9 cellular contexts compared by ENCODE assay signal in genomic region chr3:47522082-47522987, GRCh38. TPM values are rescaled to one million over a fixed set of nuclear protein-coding genes. Genes with fewer than 3 reads are reported as not detected.
DNase-seq lines count a peak whose midpoint lies in the region; ATAC-seq, FAIRE-seq and TF ChIP-seq lines count a peak whose summit lies in the region.
"Had no signal": no experiment of that assay in that cellular context is flagged by ENCODE, and none has a peak within 500 bp of the region (broad histone marks: within the 10 kb centered on the region; RNA-seq: fewer than 3 reads in every experiment).

No MANE protein-coding gene starts in this region.

- TF ChIP-seq POLR2A in HCT116 (IDR thresholded peaks at IDR 0.05; ENCODE audit: borderline replicate concordance, extremely low read depth, insufficient read depth, insufficient read length) (no peak), gastrocnemius medialis (IDR thresholded peaks at IDR 0.05) (no peak)

- in situ Hi-C loops in gastrocnemius medialis (cut with MboI; ENCODE audit: low sequenced_read_pairs in 4 of 4): loop anchor here in 2 of 4 donors (5.0 kb wide), 2 partner anchors 265 to 270 kb away; no protein-coding TSS in a partner anchor

- no peak overlapping the region for H3K27ac ChIP-seq in HCT116 (ENCODE audit: low read depth, low read length)
- no peak overlapping the region for H3K27ac ChIP-seq in astrocyte (ENCODE audit: low read depth, low read length)
- H3K27ac ChIP-seq in hepatocyte: no peak overlapping the region
- no peak overlapping the region for H3K27ac ChIP-seq in gastrocnemius medialis

- 38% methylated on average over 15 of the region's 15 CpGs for WGBS in hepatocyte (ENCODE audit: low lambda C conversion rate, missing lambda C conversion rate)

- no TSS peak for BruUV-seq in Calu3 (replicated peaks; lab: Mats Ljungman, UMichigan)
- BruUV-seq in HCT116 (replicated peaks; lab: Mats Ljungman, UMichigan): no TSS peak

- no peaks in the 10 kb centered on the region for H3K36me3 Mint-ChIP-seq in Calu3 (ENCODE audit: insufficient read depth, unreplicated experiment)
- no peaks in the 10 kb centered on the region for H3K36me3 Mint-ChIP-seq in T-helper 2 cell treated with Interferon-gamma antibody and Interleukin-4, amounts not matched to agents 5 μg/mL and 100 μg/mL, for 36 hours (ENCODE audit: low read depth)
- peaks cover 1% of the 10 kb centered on the region for H3K36me3 Mint-ChIP-seq in astrocyte (ENCODE audit: low read depth, unreplicated experiment)

- H4K20me1 ChIP-seq in HCT116 (ENCODE audit: insufficient read depth): no peaks in the 10 kb centered on the region
- H4K20me1 ChIP-seq in astrocyte (ENCODE audit: insufficient read depth, low read length): no peaks in the 10 kb centered on the region
- no peaks in the 10 kb centered on the region for H4K20me1 ChIP-seq in hepatocyte (ENCODE audit: insufficient read depth, poor library complexity, severe bottlenecking)

- no peaks in the 10 kb centered on the region for H3K36me3 ChIP-seq in HCT116 (ENCODE audit: control insufficient read depth in 1 of 2, insufficient read depth in 2 of 2, low read length in 2 of 2)
- no peaks in the 10 kb centered on the region for H3K36me3 ChIP-seq in astrocyte (ENCODE audit: insufficient read depth, low read length)
- no peaks in the 10 kb centered on the region for H3K36me3 ChIP-seq in hepatocyte (replicated peaks; ENCODE audit: insufficient read depth, low read depth)
- H3K36me3 ChIP-seq in gastrocnemius medialis: no peaks in the 10 kb centered on the region

- H3K4me1 ChIP-seq in HCT116 (ENCODE audit: control insufficient read depth in 1 of 2, insufficient read depth in 2 of 2, low read length in 2 of 2): peaks cover 12 to 18% of the 10 kb centered on the region in 2 experiments
- H3K4me1 ChIP-seq in astrocyte (ENCODE audit: insufficient read depth, low read length): peaks cover 3% of the 10 kb centered on the region
- H3K4me1 ChIP-seq in hepatocyte (ENCODE audit: insufficient read depth): no peaks in the 10 kb centered on the region
- peaks cover 4% of the 10 kb centered on the region in 2 donors for H3K4me1 ChIP-seq in gastrocnemius medialis

- TF ChIP-seq CTCF in Calu3 (IDR thresholded peaks at IDR 0.05; ENCODE audit: unreplicated experiment) (peak; percentile 74), HCT116 (IDR thresholded peaks at IDR 0.05 in 2 of 3, conservative IDR thresholded peaks at IDR 0.05 in 1 of 3; ENCODE audit: borderline replicate concordance in 1 of 3, insufficient read depth in 1 of 3, low read depth in 2 of 3, low read length in 2 of 3) (peak; percentile 79 to 96 (median 84)), astrocyte (IDR thresholded peaks at IDR 0.05; ENCODE audit: insufficient read depth, low read depth, low read length) (peak; percentile 91), hepatocyte (IDR thresholded peaks at IDR 0.05; ENCODE audit: poor library complexity) (peak; percentile 99), gastrocnemius medialis (IDR thresholded peaks at IDR 0.05 in 4 of 5, conservative IDR thresholded peaks at IDR 0.05 in 1 of 5) (peak; percentile 89 to 95 (median 94))

- no peak overlapping the region for H3K4me3 Mint-ChIP-seq in Calu3 (ENCODE audit: low read depth, unreplicated experiment)
- H3K4me3 Mint-ChIP-seq in T-helper 2 cell treated with Interferon-gamma antibody and Interleukin-4, amounts not matched to agents 5 μg/mL and 100 μg/mL, for 36 hours: no peak overlapping the region
- no peak overlapping the region for H3K4me3 Mint-ChIP-seq in astrocyte (ENCODE audit: unreplicated experiment)

- H3K27ac Mint-ChIP-seq in Calu3 (ENCODE audit: unreplicated experiment) (no peak overlapping the region), astrocyte (ENCODE audit: unreplicated experiment) (peak overlapping the region; percentile 10)
- no peak overlapping the region for H3K27ac Mint-ChIP-seq in T-helper 2 cell treated with Interferon-gamma antibody and Interleukin-4, amounts not matched to agents 5 μg/mL and 100 μg/mL, for 36 hours

- FAIRE-seq in astrocyte (lab: Jason Lieb, UNC): peak; percentile 90
- FAIRE-seq: colon had no signal

- CTCF ChIA-PET in Calu3 (lab: Charles Lee) (interaction anchor here (0.6 to 1.5 kb wide), 8 partner anchors 56 to 302 kb away, joined by 3 to 16 read pairs (median 4); no protein-coding TSS in a partner anchor), HCT116 (lab: Charles Lee) (interaction anchor here (0.8 to 2.9 kb wide), 18 partner anchors 9 to 914 kb away, joined by 3 to 31 read pairs (median 5); partner anchors contain the start of gene DHX30)

- no peaks in the 10 kb centered on the region for H3K9me2 ChIP-seq in HCT116 (ENCODE audit: insufficient read depth)
- no peaks in the 10 kb centered on the region for H3K9me2 ChIP-seq in hepatocyte (replicated peaks; ENCODE audit: insufficient read depth)

- H3K4me3 ChIP-seq in HCT116 (replicated peaks in 1 of 2; ENCODE audit: low read depth in 1 of 2, low read length in 2 of 2): no peak overlapping the region
- no peak overlapping the region for H3K4me3 ChIP-seq in astrocyte (ENCODE audit: insufficient read depth, low read depth, low read length)
- no peak overlapping the region for H3K4me3 ChIP-seq in hepatocyte
- no peak overlapping the region for H3K4me3 ChIP-seq in gastrocnemius medialis

- peak overlapping the region; percentile 79 for H2AFZ ChIP-seq in HCT116 (ENCODE audit: low read depth, low read length, poor library complexity, severe bottlenecking)
- H2AFZ ChIP-seq in astrocyte (ENCODE audit: low read depth, low read length): peak overlapping the region; percentile 74
- H2AFZ ChIP-seq in hepatocyte: no peak overlapping the region

- H3K4me2 ChIP-seq in HCT116 (ENCODE audit: low read length) (0 out of 2 replicates have a peak overlapping the region, but pooled peaks have one; percentile 20), astrocyte (ENCODE audit: low read length) (peak overlapping the region; percentile 37), hepatocyte (peak overlapping the region; percentile 40)

- H3K79me2 ChIP-seq in HCT116 (ENCODE audit: insufficient read depth, low read length): no peaks in the 10 kb centered on the region
- no peaks in the 10 kb centered on the region for H3K79me2 ChIP-seq in astrocyte (ENCODE audit: insufficient read depth, low read length)
- H3K79me2 ChIP-seq in hepatocyte: no peaks in the 10 kb centered on the region

- RAD21 ChIA-PET in HCT116 (lab: Charles Lee; ENCODE audit: low non-redundant PET in 1 of 2, low total read pairs in 2 of 2, uncharacterized antibody in 2 of 2, unreplicated experiment in 2 of 2): interaction anchor here (0.6 to 2.0 kb wide), 7 partner anchors 36 to 629 kb away, joined by 3 to 14 read pairs (median 4); no protein-coding TSS in a partner anchor

- TF ChIP-seq RAD21 in HCT116 (IDR thresholded peaks at IDR 0.05; ENCODE audit: low read depth): peak; percentile 100

- DNase-seq in Calu3: peak; percentile 82
- DNase-seq in HCT116 (ENCODE audit: low read depth, low spot score): peak; percentile 91
- peak; percentile 96 for DNase-seq in NCI-H2029 treated with DMSO at 0.1 percent for 48 hours (lab: John Stamatoyannopoulos, UW)
- DNase-seq in T-helper 2 cell treated with Interferon-gamma antibody and Interleukin-4, amounts not matched to agents 5 μg/mL and 100 μg/mL, for 36 hours (ENCODE audit: low spot score): peak; percentile 80
- peak; percentile 77 for DNase-seq in astrocyte (ENCODE audit: low read depth)
- DNase-seq in hepatocyte (ENCODE audit: low spot score): peak; percentile 93
- peak; percentile 72 to 83 for DNase-seq in gastrocnemius medialis

- H3K4me1 Mint-ChIP-seq in Calu3 (ENCODE audit: low read depth, unreplicated experiment) (peaks cover 14% of the 10 kb centered on the region), astrocyte (ENCODE audit: low read depth, unreplicated experiment) (no peaks in the 10 kb centered on the region)
- peaks cover 6% of the 10 kb centered on the region for H3K4me1 Mint-ChIP-seq in T-helper 2 cell treated with Interferon-gamma antibody and Interleukin-4, amounts not matched to agents 5 μg/mL and 100 μg/mL, for 36 hours (ENCODE audit: low read depth)

- no peaks in the 10 kb centered on the region for H3K27me3 ChIP-seq in HCT116 (ENCODE audit: insufficient read depth, low read length)
- H3K27me3 ChIP-seq in astrocyte (ENCODE audit: insufficient read depth, low read length): no peaks in the 10 kb centered on the region
- no peaks in the 10 kb centered on the region for H3K27me3 ChIP-seq in hepatocyte
- H3K27me3 ChIP-seq in gastrocnemius medialis: no peaks in the 10 kb centered on the region

- H3K9me3 ChIP-seq in HCT116 (ENCODE audit: control insufficient read depth in 1 of 2, insufficient read depth in 1 of 2, low read depth in 1 of 2, low read length in 2 of 2) (no peaks in the 10 kb centered on the region), astrocyte (ENCODE audit: insufficient read depth, low read depth, low read length) (no peaks in the 10 kb centered on the region), hepatocyte (ENCODE audit: low read depth) (no peaks in the 10 kb centered on the region), gastrocnemius medialis (no peaks in the 10 kb centered on the region)

- H3K9ac ChIP-seq in HCT116 (ENCODE audit: low read length) (0 out of 2 replicates have a peak overlapping the region, but pooled peaks have one; percentile 38), astrocyte (ENCODE audit: low read length) (no peak overlapping the region)

- H3K27me3 Mint-ChIP-seq in Calu3 (ENCODE audit: unreplicated experiment): no peaks in the 10 kb centered on the region
- H3K27me3 Mint-ChIP-seq in T-helper 2 cell treated with Interferon-gamma antibody and Interleukin-4, amounts not matched to agents 5 μg/mL and 100 μg/mL, for 36 hours (ENCODE audit: low read depth): peaks cover 4% of the 10 kb centered on the region
- peaks cover 4% of the 10 kb centered on the region for H3K27me3 Mint-ChIP-seq in astrocyte (ENCODE audit: low read depth, unreplicated experiment)

- POLR2A ChIA-PET in HCT116 (lab: Charles Lee): interaction anchor here (0.9 to 1.4 kb wide), 2 partner anchors 267 to 280 kb away, joined by 3 to 9 read pairs; no protein-coding TSS in a partner anchor

- intact Hi-C loops in Calu3 (cut with micrococcal nuclease; ENCODE audit: unreplicated experiment) (loop anchor here (1.0 kb wide), 2 partner anchors 90 to 267 kb away; no protein-coding TSS in a partner anchor), HCT116 (cut with micrococcal nuclease) (loop anchor here (1.0 to 5.0 kb wide), 4 partner anchors 267 to 636 kb away; no protein-coding TSS in a partner anchor), gastrocnemius medialis (cut with DNase I; ENCODE audit: low total_unique reads) (loop anchor here (1.0 to 10.0 kb wide), 2 partner anchors 267 to 632 kb away; no protein-coding TSS in a partner anchor)

- H3K9me3 Mint-ChIP-seq in Calu3 (ENCODE audit: low read depth, unreplicated experiment): no peaks in the 10 kb centered on the region
- H3K9me3 Mint-ChIP-seq in T-helper 2 cell treated with Interferon-gamma antibody and Interleukin-4, amounts not matched to agents 5 μg/mL and 100 μg/mL, for 36 hours: no peaks in the 10 kb centered on the region
- no peaks in the 10 kb centered on the region for H3K9me3 Mint-ChIP-seq in astrocyte (ENCODE audit: unreplicated experiment)

- ATAC-seq in HCT116: peak; percentile 92
- peak; percentile 98 to 99 for ATAC-seq in gastrocnemius medialis
- ATAC-seq in HG02970 (IDR thresholded peaks at IDR 0.05; ENCODE audit: low FRiP score, unreplicated experiment): no peak

RNA-seq across cellular contexts. Expression of gene ELP6, which starts 8.8 kb away (rescaled TPM):
- total RNA-seq in Calu3 (2022): 23.4 and 23.6 TPM in 2 replicates
- 38.8 TPM for total RNA-seq in HCT116 (2021; ENCODE audit: unreplicated experiment)
- 31.1 and 36.3 TPM in 2 replicates for polyA plus RNA-seq in HCT116 (2012)
- total RNA-seq in astrocyte: 27.6 and 31.5 TPM in 2 replicates
- total RNA-seq in hepatocyte: 21.1 and 34.4 TPM in 2 replicates
- 32.6 and 37.3 TPM in 2 replicates for polyA plus RNA-seq in hepatocyte
- total RNA-seq in gastrocnemius medialis: 10 to 100 TPM; 16.9 to 31.1 (median 26.6) TPM

RNA-seq across cellular contexts. Expression of gene SCAP, which starts 46.6 kb away (rescaled TPM):
- total RNA-seq in Calu3 (2022) (67.6 and 74.2 TPM in 2 replicates), HCT116 (2021; ENCODE audit: unreplicated experiment) (67.6 TPM), astrocyte (47.9 TPM in 2 replicates), hepatocyte (73.8 and 94.8 TPM in 2 replicates), gastrocnemius medialis (10 to 100 TPM; 38.2 to 48.1 (median 42.8) TPM)
- 46.3 and 49.8 TPM in 2 replicates for polyA plus RNA-seq in HCT116 (2012)
- 83.2 and 89.3 TPM in 2 replicates for polyA plus RNA-seq in hepatocyte

RNA-seq across cellular contexts. Expression of gene CSPG5, which starts 56.3 kb away (rescaled TPM):
- 6.1 and 7.4 TPM in 2 replicates for total RNA-seq in Calu3 (2022)
- 3.8 TPM for total RNA-seq in HCT116 (2021; ENCODE audit: unreplicated experiment)
- polyA plus RNA-seq in HCT116 (2012): 4.1 and 4.2 TPM in 2 replicates
- 1.2 and 2.2 TPM in 2 replicates for total RNA-seq in astrocyte
- 0.44 and 0.47 TPM in 2 replicates for total RNA-seq in hepatocyte
- 0.32 and 0.34 TPM in 2 replicates for polyA plus RNA-seq in hepatocyte
- under 1 TPM; 0.16 to 0.87 (median 0.29) TPM for total RNA-seq in gastrocnemius medialis
